Comparison of ENCODE assay signal across 1 cellular context in the genomic region with DNA sequence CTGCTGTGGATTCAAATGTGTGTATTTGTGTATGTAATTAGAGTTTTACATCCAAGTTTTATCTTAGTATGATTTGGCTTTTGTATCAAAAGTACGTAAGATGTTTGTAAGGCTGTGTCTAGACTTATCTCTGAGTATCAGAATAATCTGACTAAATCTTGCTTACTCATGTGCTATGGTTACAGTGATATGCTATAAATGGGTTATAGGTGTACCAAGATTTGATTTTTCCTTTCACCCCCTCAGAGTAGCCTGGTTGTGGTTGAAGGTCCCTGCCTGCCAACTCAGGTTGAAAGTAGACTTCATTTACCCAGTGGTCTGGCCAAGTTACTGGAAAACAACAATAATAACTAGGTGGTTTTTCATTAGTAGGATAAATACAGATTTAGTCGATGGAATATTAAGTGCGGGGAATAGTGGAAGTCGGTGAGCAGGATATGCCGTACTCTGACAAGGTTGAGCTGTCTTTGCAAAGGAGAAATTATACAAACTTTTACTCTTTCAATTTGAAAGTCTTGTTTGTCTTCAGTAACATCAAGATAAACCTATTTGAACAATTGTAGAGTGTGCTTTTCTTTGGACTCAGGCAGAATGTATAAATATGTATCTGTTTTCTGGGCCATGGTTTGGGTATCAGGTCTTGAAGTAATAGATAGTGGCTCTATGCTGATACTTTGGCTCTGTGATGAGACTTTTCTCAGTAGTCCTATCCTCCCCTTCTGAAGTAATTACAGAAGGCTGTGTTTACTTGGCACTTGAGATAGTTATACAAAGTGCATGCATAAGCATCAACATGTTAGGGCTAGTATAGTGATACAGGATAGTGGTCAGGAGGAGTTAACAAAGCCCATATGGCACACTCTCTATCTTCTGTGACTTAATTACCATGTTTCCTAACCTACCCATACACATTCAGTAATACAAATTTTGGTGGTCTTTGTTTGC.
TF ChIP-seq lines count a peak whose summit lies in the region.

No MANE protein-coding gene starts in this region.

TF ChIP-seq in IMR-90, 13 proteins besides CTCF, POLR2A, EP300 and RAD21 (continued from another document):
- TF ChIP-seq, protein P1, sequence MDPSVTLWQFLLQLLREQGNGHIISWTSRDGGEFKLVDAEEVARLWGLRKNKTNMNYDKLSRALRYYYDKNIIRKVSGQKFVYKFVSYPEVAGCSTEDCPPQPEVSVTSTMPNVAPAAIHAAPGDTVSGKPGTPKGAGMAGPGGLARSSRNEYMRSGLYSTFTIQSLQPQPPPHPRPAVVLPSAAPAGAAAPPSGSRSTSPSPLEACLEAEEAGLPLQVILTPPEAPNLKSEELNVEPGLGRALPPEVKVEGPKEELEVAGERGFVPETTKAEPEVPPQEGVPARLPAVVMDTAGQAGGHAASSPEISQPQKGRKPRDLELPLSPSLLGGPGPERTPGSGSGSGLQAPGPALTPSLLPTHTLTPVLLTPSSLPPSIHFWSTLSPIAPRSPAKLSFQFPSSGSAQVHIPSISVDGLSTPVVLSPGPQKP (IDR thresholded peaks at IDR 0.05; ENCODE audit: borderline replicate concordance, low read depth, low read length) = no peak
- TF ChIP-seq SMC3 (IDR thresholded peaks at IDR 0.05; ENCODE audit: low read depth, low read length) = no peak
